ENCODE assay signal across 8 cellular contexts in genomic region chr2:72825271-72826155, GRCh38. TPM values are rescaled to one million over a fixed set of nuclear protein-coding genes. Genes with fewer than 3 reads are reported as not detected.
A peak's percentile ranks its signal among the peaks of the same experiment; 100 is the strongest.
DNase-seq lines count a peak whose midpoint lies in the region; ATAC-seq and TF ChIP-seq lines count a peak whose summit lies in the region.

EXOC6B (minus strand) TSS chr2:72826033.

- CTCF ChIA-PET in GM10248 (lab: Yijun Ruan, JAX) = no interaction called here

- H3K9me3 ChIP-seq in cardiac muscle cell (ENCODE audit: low read depth) = no peaks in the 10 kb centered on the region
- no peaks in the 10 kb centered on the region for H3K9me3 ChIP-seq in parathyroid adenoma (ENCODE audit: control insufficient read depth, low read length)
- H3K9me3 ChIP-seq in tibial artery = no peaks in the 10 kb centered on the region

- H3K27me3 ChIP-seq in cardiac muscle cell (no peaks in the 10 kb centered on the region), parathyroid adenoma (ENCODE audit: control insufficient read depth, insufficient read depth, low read length) (no peaks in the 10 kb centered on the region), tibial artery (no peaks in the 10 kb centered on the region)

- TF ChIP-seq CTCF in GM10248 (IDR thresholded peaks at IDR 0.05; ENCODE audit: control extremely low read depth, extremely low read depth, low read depth, missing control alignments) = no peak
- no peak for TF ChIP-seq CTCF in cardiac muscle cell (IDR thresholded peaks at IDR 0.05; ENCODE audit: low read depth, low read length)
- TF ChIP-seq CTCF in parathyroid adenoma (IDR thresholded peaks at IDR 0.05) = peak; percentile 28
- no peak for TF ChIP-seq CTCF in tibial artery (IDR thresholded peaks at IDR 0.05)

- H3K27ac Mint-ChIP-seq in activated naive CD8-positive, alpha-beta T cell treated with anti-CD3 and anti-CD28 coated beads, Interleukin-2, amount 50 U/mL, for 24 hours = peak within 1 kb of the TSS; percentile 81

- peaks cover 5% of the 10 kb centered on the region for H3K36me3 Mint-ChIP-seq in activated naive CD8-positive, alpha-beta T cell treated with anti-CD3 and anti-CD28 coated beads, Interleukin-2, amount 50 U/mL, for 24 hours (ENCODE audit: low read depth)

- peak within 1 kb of the TSS; percentile 83 for H3K27ac ChIP-seq in cardiac muscle cell
- H3K27ac ChIP-seq in parathyroid adenoma = peak within 1 kb of the TSS; percentile 75
- H3K27ac ChIP-seq in tibial artery = peak within 1 kb of the TSS; percentile 79 to 87

- H3K79me2 ChIP-seq in parathyroid adenoma = peaks cover 20% of the 10 kb centered on the region

- peak; percentile 95 for ATAC-seq in HG02623 (IDR thresholded peaks at IDR 0.05; ENCODE audit: unreplicated experiment)
- ATAC-seq in activated naive CD8-positive, alpha-beta T cell treated with anti-CD3 and anti-CD28 coated beads, Interleukin-2, amount 50 U/mL, for 24 hours = peak; percentile 89

- H3K9ac ChIP-seq in parathyroid adenoma = peak within 1 kb of the TSS; percentile 47

- DNase-seq in GM10248 (ENCODE audit: extremely low spot score) (peak; percentile 87), NCI-H1105 (lab: John Stamatoyannopoulos, UW) (peak; percentile 87), SW480 (ENCODE audit: low spot score) (peak; percentile 90), cardiac muscle cell (ENCODE audit: low read depth in 1 of 2, low spot score in 1 of 2) (peak; percentile 94 to 95), tibial artery (peak; percentile 89 to 94)
- DNase-seq in activated naive CD8-positive, alpha-beta T cell treated with anti-CD3 and anti-CD28 coated beads, Interleukin-2, amount 50 U/mL, for 24 hours = peak; percentile 92

- peaks cover 5% of the 10 kb centered on the region for H3K27me3 Mint-ChIP-seq in activated naive CD8-positive, alpha-beta T cell treated with anti-CD3 and anti-CD28 coated beads, Interleukin-2, amount 50 U/mL, for 24 hours

- POLR2A ChIA-PET in GM10248 (lab: Yijun Ruan, JAX) = no interaction called here

- H2AFZ ChIP-seq in parathyroid adenoma = peak within 1 kb of the TSS; percentile 92

- peaks cover 30% of the 10 kb centered on the region for H3K4me1 Mint-ChIP-seq in activated naive CD8-positive, alpha-beta T cell treated with anti-CD3 and anti-CD28 coated beads, Interleukin-2, amount 50 U/mL, for 24 hours

- H3K4me2 ChIP-seq in parathyroid adenoma (ENCODE audit: low read length) = peak within 1 kb of the TSS; percentile 71

- H3K4me3 ChIP-seq in cardiac muscle cell = peak within 1 kb of the TSS; percentile 78
- H3K4me3 ChIP-seq in parathyroid adenoma (ENCODE audit: low read depth, low read length) = peak within 1 kb of the TSS; percentile 84
- peak within 1 kb of the TSS; percentile 68 to 84 for H3K4me3 ChIP-seq in tibial artery

- peak within 1 kb of the TSS; percentile 90 for H3K4me3 Mint-ChIP-seq in activated naive CD8-positive, alpha-beta T cell treated with anti-CD3 and anti-CD28 coated beads, Interleukin-2, amount 50 U/mL, for 24 hours

- H3K36me3 ChIP-seq in cardiac muscle cell (peaks cover 3% of the 10 kb centered on the region), parathyroid adenoma (ENCODE audit: control insufficient read depth, insufficient read depth, low read length) (no peaks in the 10 kb centered on the region), tibial artery (no peaks in the 10 kb centered on the region)

- H3K4me1 ChIP-seq in cardiac muscle cell (ENCODE audit: low read depth) = peaks cover 4% of the 10 kb centered on the region
- peaks cover 3% of the 10 kb centered on the region for H3K4me1 ChIP-seq in parathyroid adenoma
- peaks cover 0 to 17% (median 12%) of the 10 kb centered on the region in 4 donors for H3K4me1 ChIP-seq in tibial artery

- H3K9me3 Mint-ChIP-seq in activated naive CD8-positive, alpha-beta T cell treated with anti-CD3 and anti-CD28 coated beads, Interleukin-2, amount 50 U/mL, for 24 hours = no peaks in the 10 kb centered on the region

- intact Hi-C loops in tibial artery (cut with DNase I; ENCODE audit: low total_unique reads) = no loop called here

RNA-seq across cellular contexts. Expression of gene EXOC6B, which starts in this region (rescaled TPM):
- 23.9 and 42.8 TPM in 2 replicates for total RNA-seq in cardiac muscle cell
- 17.0 and 21.7 TPM in 2 replicates for polyA plus RNA-seq in cardiac muscle cell

Comparison
In these comparisons a context has a peak if more than half of its experiments do, and no peak if none do; other contexts are left out.
1. Peak in every context shown above with its lines: DNase-seq, ATAC-seq, H3K4me3 ChIP-seq and H3K27ac ChIP-seq.